8 cellular contexts compared by ENCODE assay signal in genomic region chr10:71974489-71975011, GRCh38.
DNase-seq lines count a peak whose midpoint lies in the region; ATAC-seq lines count a peak whose summit lies in the region.

No MANE protein-coding gene starts in this region.

- H3K36me3 Mint-ChIP-seq in effector memory CD8-positive, alpha-beta T cell (ENCODE audit: insufficient read depth) = peaks cover 3% of the 10 kb centered on the region

- H3K4me1 Mint-ChIP-seq in effector memory CD8-positive, alpha-beta T cell (ENCODE audit: low read depth in 2 of 2) = peaks cover 0 to 2% of the 10 kb centered on the region in 2 donors

- H3K4me3 Mint-ChIP-seq in effector memory CD8-positive, alpha-beta T cell = no peak overlapping the region

- H3K27me3 Mint-ChIP-seq in effector memory CD8-positive, alpha-beta T cell = peaks cover 21 to 66% of the 10 kb centered on the region in 2 donors

- no peak overlapping the region for H3K27ac Mint-ChIP-seq in effector memory CD8-positive, alpha-beta T cell

- ATAC-seq in effector memory CD8-positive, alpha-beta T cell (replicated peaks) = no peak

- DNase-seq in activated CD8-positive, alpha-beta memory T cell treated with anti-CD3 and anti-CD28 coated beads for 24 hours = peak; percentile 68
- DNase-seq in activated CD8-positive, alpha-beta memory T cell treated with anti-CD3 and anti-CD28 coated beads, Interleukin-2, amount 50 U/mL, for 4 hours = no peak
- DNase-seq in T1000 (lab: John Stamatoyannopoulos, UW) (peak; percentile 89), fibroblast of the conjunctiva (ENCODE audit: low read depth) (peak; percentile 42), NCI-H774 (lab: John Stamatoyannopoulos, UW) (no peak), NCI-H748 treated with DMSO at 0.1 percent for 48 hours (lab: John Stamatoyannopoulos, UW) (no peak)
- DNase-seq in stimulated activated CD4-positive, alpha-beta T cell treated with anti-CD3 and anti-CD28 coated beads, TNF-alpha, amount 100 ng/mL, for 4 hours (ENCODE audit: low read depth in 3 of 3) = peak in 2 of 3 experiments; percentile 11 to 26
- no peak for DNase-seq in effector memory CD8-positive, alpha-beta T cell

- no peaks in the 10 kb centered on the region for H3K9me3 Mint-ChIP-seq in effector memory CD8-positive, alpha-beta T cell

Comparison
In these comparisons a context has a peak if more than half of its experiments do, and no peak if none do; other contexts are left out.
1. DNase-seq: peak in activated CD8-positive, alpha-beta memory T cell treated with anti-CD3 and anti-CD28 coated beads for 24 hours (single experiment), T1000 (single experiment), fibroblast of the conjunctiva (single experiment) and stimulated activated CD4-positive, alpha-beta T cell treated with anti-CD3 and anti-CD28 coated beads, TNF-alpha, amount 100 ng/mL, for 4 hours (2 of 3); none in activated CD8-positive, alpha-beta memory T cell treated with anti-CD3 and anti-CD28 coated beads, Interleukin-2, amount 50 U/mL, for 4 hours (single experiment), NCI-H774 (single experiment), effector memory CD8-positive, alpha-beta T cell (0 of 3) and NCI-H748 treated with DMSO at 0.1 percent for 48 hours (single experiment).